In the genomic region with DNA sequence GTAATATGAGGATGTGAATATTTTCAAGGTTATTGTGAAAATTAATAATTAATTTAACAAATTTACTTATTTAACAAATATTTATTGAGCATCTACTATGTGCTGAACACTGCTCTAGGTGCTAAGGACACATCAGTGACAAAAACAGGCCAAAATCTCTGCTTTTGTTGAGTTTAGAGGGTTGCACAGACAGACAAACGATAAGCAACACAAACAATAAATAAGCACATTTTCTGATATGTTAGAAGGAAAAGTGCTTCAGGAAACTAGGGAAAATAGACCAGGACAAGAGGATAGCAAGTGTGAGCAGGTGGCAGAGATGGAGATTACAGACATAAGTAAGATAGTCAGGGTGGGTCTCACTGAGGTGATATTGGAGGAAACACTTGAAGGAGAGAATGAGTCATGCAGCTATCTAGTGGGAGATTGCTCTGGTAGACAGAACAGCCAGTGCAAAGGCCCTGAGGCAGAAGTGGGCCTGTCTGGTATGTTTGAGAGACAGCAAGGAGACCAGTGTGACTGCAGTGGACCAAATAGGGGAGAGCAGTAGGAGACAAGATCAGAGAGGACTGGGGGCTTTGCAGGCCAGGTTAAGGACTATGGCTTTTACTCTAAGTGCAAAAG, we compare ENCODE assay signal across 26 cellular contexts. TPM values are rescaled to one million over a fixed set of nuclear protein-coding genes. Genes with fewer than 3 reads are reported as not detected.
DNase-seq lines count a peak whose midpoint lies in the region; ATAC-seq and TF ChIP-seq lines count a peak whose summit lies in the region.
"Had no signal": no experiment of that assay in that cellular context is flagged by ENCODE, and none has a peak within 500 bp of the region (broad histone marks: within the 10 kb centered on the region; RNA-seq: fewer than 3 reads in every experiment).

No MANE protein-coding gene starts in this region.

- H3K27ac ChIP-seq in VCaP: peak overlapping the region; percentile 39; the same call in 1 of the 2 replicates
- H3K27ac ChIP-seq: ascending aorta, C4-2B, neural progenitor cell, psoas muscle had no signal

- peak; percentile 35 for ATAC-seq in left colon
- ATAC-seq: activated CD4-positive, CD25-positive, alpha-beta regulatory T cell treated with anti-CD3 and anti-CD28 coated beads, Interleukin-2, amount 50 U/mL, for 24 hours; activated T-cell treated with anti-CD3 and anti-CD28 coated beads, Interleukin-2, amount 50 U/mL, for 4 hours had no signal

- TF ChIP-seq CTCF in VCaP (conservative IDR thresholded peaks at IDR 0.05): no peak

- intact Hi-C loops in left colon (cut with DNase I, micrococcal nuclease): no loop called here

- DNase-seq in A172 (ENCODE audit: low spot score) (peak; percentile 11), ELR (ENCODE audit: low read depth) (peak; percentile 17), left colon (peak in 1 of 2 donors; percentile 54), activated gamma-delta T cell treated with Interleukin-2 at 50 U/mL for 16 hours (no peak), NCI-H2029 treated with DMSO at 0.1 percent for 48 hours (lab: John Stamatoyannopoulos, UW) (no peak), occipital lobe (lab: John Stamatoyannopoulos, UW) (no peak)
- no peak for DNase-seq in activated naive CD4-positive, alpha-beta T cell treated with anti-CD3 and anti-CD28 coated beads, Interleukin-2, amount 50 U/mL, for 16 hours
- DNase-seq: activated CD8-positive, alpha-beta memory T cell treated with anti-CD3 and anti-CD28 coated beads for 24 hours; activated naive CD4-positive, alpha-beta T cell treated with anti-CD3 and anti-CD28 coated beads for 36 hours; activated T-cell treated with anti-CD3 and anti-CD28 coated beads, Interleukin-2, amount 50 U/mL, for 4 hours; central memory CD4-positive, alpha-beta T cell; heart right ventricle; Karpas-422; NCI-H1092 treated with DMSO at 0.1 percent for 48 hours; NCI-H2081; NCI-H446 treated with DMSO at 0.1 percent for 48 hours; psoas muscle; RPMI8226; SK-N-SH; stimulated activated CD4-positive, alpha-beta T cell treated with anti-CD3 and anti-CD28 coated beads, Interleukin-1b, Interleukin-23, amount 100 ng/mL, for 48 hours; T1000 had no signal

RNA-seq across cellular contexts. Expression of a gene that starts 38.3 kb away (rescaled TPM):
- total RNA-seq in A172 (2014; rRNA removed; shearing (Covaris generic)): 17.5 and 33.4 TPM in 2 replicates
- 10 to 100 TPM; 19.9 to 20.5 TPM for total RNA-seq in left colon
- 27.5 TPM for total RNA-seq in occipital lobe

Comparison
In these comparisons a context has a peak if more than half of its experiments do, and no peak if none do; other contexts are left out.
1. DNase-seq: peak in A172 (single experiment) and ELR (single experiment); none in activated gamma-delta T cell treated with Interleukin-2 at 50 U/mL for 16 hours (single experiment), NCI-H2029 treated with DMSO at 0.1 percent for 48 hours (single experiment), activated naive CD4-positive, alpha-beta T cell treated with anti-CD3 and anti-CD28 coated beads, Interleukin-2, amount 50 U/mL, for 16 hours (single experiment) and occipital lobe (single experiment).